ENCODE assay signal across 11 cellular contexts in genomic region chr1:19764848-19765247, GRCh38. TPM values are rescaled to one million over a fixed set of nuclear protein-coding genes. Genes with fewer than 3 reads are reported as not detected.
DNase-seq lines count a peak whose midpoint lies in the region; ATAC-seq and TF ChIP-seq lines count a peak whose summit lies in the region.
"Had no signal": no experiment of that assay in that cellular context is flagged by ENCODE, and none has a peak within 500 bp of the region (broad histone marks: within the 10 kb centered on the region; RNA-seq: fewer than 3 reads in every experiment).

No MANE protein-coding gene starts in this region.

- H3K4me3 ChIP-seq in fibroblast of villous mesenchyme (ENCODE audit: low read depth, low read length): no peak overlapping the region
- H3K4me3 ChIP-seq: uterus had no signal

- peaks cover 8% of the 10 kb centered on the region for H3K4me1 Mint-ChIP-seq in activated naive CD8-positive, alpha-beta T cell (ENCODE audit: low read depth)
- H3K4me1 Mint-ChIP-seq in activated naive CD8-positive, alpha-beta T cell treated with anti-CD3 and anti-CD28 coated beads for 36 hours: peaks cover 9% of the 10 kb centered on the region
- peaks cover 18% of the 10 kb centered on the region for H3K4me1 Mint-ChIP-seq in activated T-cell treated with anti-CD3 and anti-CD28 coated beads, Interleukin-2, amount 50 U/mL, for 72 hours (ENCODE audit: low read depth)
- H3K4me1 Mint-ChIP-seq in stimulated activated naive CD8-positive, alpha-beta T cell treated with anti-CD3 and anti-CD28 coated beads, Interleukin-15, Interleukin-2, amounts not matched to agents 100 ng/mL and 50 ng/mL, for 24 hours (ENCODE audit: low read depth): peaks cover 20% of the 10 kb centered on the region

- peak overlapping the region; percentile 22 for H3K27ac Mint-ChIP-seq in activated naive CD8-positive, alpha-beta T cell
- H3K27ac Mint-ChIP-seq in activated naive CD8-positive, alpha-beta T cell treated with anti-CD3 and anti-CD28 coated beads for 36 hours: no peak overlapping the region
- H3K27ac Mint-ChIP-seq in activated T-cell treated with anti-CD3 and anti-CD28 coated beads, Interleukin-2, amount 50 U/mL, for 72 hours: no peak overlapping the region
- H3K27ac Mint-ChIP-seq in stimulated activated naive CD8-positive, alpha-beta T cell treated with anti-CD3 and anti-CD28 coated beads, Interleukin-15, Interleukin-2, amounts not matched to agents 100 ng/mL and 50 ng/mL, for 24 hours: peak overlapping the region; percentile 47

- no peak for TF ChIP-seq CTCF in fibroblast of villous mesenchyme (IDR thresholded peaks at IDR 0.05; ENCODE audit: insufficient read depth, low read depth, low read length)

- H3K9me3 Mint-ChIP-seq in activated naive CD8-positive, alpha-beta T cell (ENCODE audit: low read depth): no peaks in the 10 kb centered on the region
- H3K9me3 Mint-ChIP-seq in activated naive CD8-positive, alpha-beta T cell treated with anti-CD3 and anti-CD28 coated beads for 36 hours: no peaks in the 10 kb centered on the region
- H3K9me3 Mint-ChIP-seq in activated T-cell treated with anti-CD3 and anti-CD28 coated beads, Interleukin-2, amount 50 U/mL, for 72 hours: no peaks in the 10 kb centered on the region
- no peaks in the 10 kb centered on the region for H3K9me3 Mint-ChIP-seq in stimulated activated naive CD8-positive, alpha-beta T cell treated with anti-CD3 and anti-CD28 coated beads, Interleukin-15, Interleukin-2, amounts not matched to agents 100 ng/mL and 50 ng/mL, for 24 hours

- ATAC-seq in activated T-cell treated with anti-CD3 and anti-CD28 coated beads, Interleukin-2, amount 50 U/mL, for 72 hours (replicated peaks in 1 of 2): peak; percentile 70 to 74
- ATAC-seq in HG03469 (IDR thresholded peaks at IDR 0.05; ENCODE audit: unreplicated experiment): no peak
- ATAC-seq: Right ventricle myocardium inferior had no signal

- no peak for DNase-seq in activated naive CD8-positive, alpha-beta T cell treated with anti-CD3 and anti-CD28 coated beads for 36 hours
- DNase-seq in activated T-cell treated with anti-CD3 and anti-CD28 coated beads, Interleukin-2, amount 50 U/mL, for 72 hours: peak; percentile 11 to 12
- DNase-seq in fibroblast of villous mesenchyme (ENCODE audit: low read depth) (peak; percentile 28), HuH-7.5 (ENCODE audit: low spot score) (no peak), HPDE6-E6E7 (ENCODE audit: extremely low spot score) (no peak)
- DNase-seq: NCI-H510A, uterus had no signal

- peaks cover 13% of the 10 kb centered on the region for H3K36me3 Mint-ChIP-seq in activated naive CD8-positive, alpha-beta T cell
- H3K36me3 Mint-ChIP-seq in activated naive CD8-positive, alpha-beta T cell treated with anti-CD3 and anti-CD28 coated beads for 36 hours: peaks cover 2% of the 10 kb centered on the region
- H3K36me3 Mint-ChIP-seq in activated T-cell treated with anti-CD3 and anti-CD28 coated beads, Interleukin-2, amount 50 U/mL, for 72 hours (ENCODE audit: insufficient read depth in 2 of 2): no peaks in the 10 kb centered on the region
- H3K36me3 Mint-ChIP-seq in stimulated activated naive CD8-positive, alpha-beta T cell treated with anti-CD3 and anti-CD28 coated beads, Interleukin-15, Interleukin-2, amounts not matched to agents 100 ng/mL and 50 ng/mL, for 24 hours (ENCODE audit: low read depth): peaks cover 15% of the 10 kb centered on the region

- H3K27me3 Mint-ChIP-seq in activated naive CD8-positive, alpha-beta T cell: no peaks in the 10 kb centered on the region
- no peaks in the 10 kb centered on the region for H3K27me3 Mint-ChIP-seq in activated naive CD8-positive, alpha-beta T cell treated with anti-CD3 and anti-CD28 coated beads for 36 hours
- no peaks in the 10 kb centered on the region for H3K27me3 Mint-ChIP-seq in activated T-cell treated with anti-CD3 and anti-CD28 coated beads, Interleukin-2, amount 50 U/mL, for 72 hours (ENCODE audit: low read depth)
- H3K27me3 Mint-ChIP-seq in stimulated activated naive CD8-positive, alpha-beta T cell treated with anti-CD3 and anti-CD28 coated beads, Interleukin-15, Interleukin-2, amounts not matched to agents 100 ng/mL and 50 ng/mL, for 24 hours: no peaks in the 10 kb centered on the region

- H3K4me3 Mint-ChIP-seq in activated naive CD8-positive, alpha-beta T cell: no peak overlapping the region
- H3K4me3 Mint-ChIP-seq in activated naive CD8-positive, alpha-beta T cell treated with anti-CD3 and anti-CD28 coated beads for 36 hours: no peak overlapping the region
- H3K4me3 Mint-ChIP-seq in activated T-cell treated with anti-CD3 and anti-CD28 coated beads, Interleukin-2, amount 50 U/mL, for 72 hours: peak overlapping the region; percentile 50 to 59
- peak overlapping the region; percentile 11 for H3K4me3 Mint-ChIP-seq in stimulated activated naive CD8-positive, alpha-beta T cell treated with anti-CD3 and anti-CD28 coated beads, Interleukin-15, Interleukin-2, amounts not matched to agents 100 ng/mL and 50 ng/mL, for 24 hours

RNA-seq across cellular contexts. Expression of gene TMCO4, which starts 34.9 kb away (rescaled TPM):
- 10 to 100 TPM; 12.5 to 13.9 TPM for total RNA-seq in activated naive CD8-positive, alpha-beta T cell treated with anti-CD3 and anti-CD28 coated beads for 36 hours
- 10 to 100 TPM; 19.6 to 22.1 TPM for total RNA-seq in activated T-cell treated with anti-CD3 and anti-CD28 coated beads, Interleukin-2, amount 50 U/mL, for 72 hours
- 20.7 and 20.9 TPM in 2 replicates for total RNA-seq in fibroblast of villous mesenchyme

RNA-seq across cellular contexts. Expression of gene RNF186, which starts 50.2 kb away (rescaled TPM):
- not detected for total RNA-seq in activated naive CD8-positive, alpha-beta T cell treated with anti-CD3 and anti-CD28 coated beads for 36 hours
- not detected for total RNA-seq in activated T-cell treated with anti-CD3 and anti-CD28 coated beads, Interleukin-2, amount 50 U/mL, for 72 hours
- total RNA-seq in fibroblast of villous mesenchyme: not detected in 2 replicates
- total RNA-seq: Right ventricle myocardium inferior had no signal

Comparison
In these comparisons a context has a peak if more than half of its experiments do, and no peak if none do; other contexts are left out.
1. H3K27ac Mint-ChIP-seq: peak in activated naive CD8-positive, alpha-beta T cell (single experiment) and stimulated activated naive CD8-positive, alpha-beta T cell treated with anti-CD3 and anti-CD28 coated beads, Interleukin-15, Interleukin-2, amounts not matched to agents 100 ng/mL and 50 ng/mL, for 24 hours (single experiment); none in activated naive CD8-positive, alpha-beta T cell treated with anti-CD3 and anti-CD28 coated beads for 36 hours (single experiment) and activated T-cell treated with anti-CD3 and anti-CD28 coated beads, Interleukin-2, amount 50 U/mL, for 72 hours (single experiment).
2. H3K4me3 Mint-ChIP-seq: peak in activated T-cell treated with anti-CD3 and anti-CD28 coated beads, Interleukin-2, amount 50 U/mL, for 72 hours (2 of 2) and stimulated activated naive CD8-positive, alpha-beta T cell treated with anti-CD3 and anti-CD28 coated beads, Interleukin-15, Interleukin-2, amounts not matched to agents 100 ng/mL and 50 ng/mL, for 24 hours (single experiment); none in activated naive CD8-positive, alpha-beta T cell (single experiment) and activated naive CD8-positive, alpha-beta T cell treated with anti-CD3 and anti-CD28 coated beads for 36 hours (single experiment).
3. DNase-seq: peak in activated T-cell treated with anti-CD3 and anti-CD28 coated beads, Interleukin-2, amount 50 U/mL, for 72 hours (2 of 2) and fibroblast of villous mesenchyme (single experiment); none in activated naive CD8-positive, alpha-beta T cell treated with anti-CD3 and anti-CD28 coated beads for 36 hours (single experiment), HuH-7.5 (single experiment) and HPDE6-E6E7 (single experiment).